In genomic region chr4:123587983-123588494, GRCh38 we compare ENCODE assay signal across 7 cellular contexts.
DNase-seq lines count a peak whose midpoint lies in the region; ATAC-seq and FAIRE-seq lines count a peak whose summit lies in the region.

No MANE protein-coding gene starts in this region.

- no peak overlapping the region for H3K23ac ChIP-seq in mesenchymal stem cell (ENCODE audit: low read length in 2 of 2)

- H3K9ac ChIP-seq in mesenchymal stem cell (ENCODE audit: low read length) = no peak overlapping the region

- no peak overlapping the region for H3K4ac ChIP-seq in mesenchymal stem cell (ENCODE audit: low read depth in 1 of 2, low read length in 2 of 2)

- no peak overlapping the region for H2AFZ ChIP-seq in mesenchymal stem cell (ENCODE audit: low read depth, low read length)

- H3K4me3 ChIP-seq in mesenchymal stem cell (ENCODE audit: insufficient read depth in 1 of 2, low read depth in 1 of 2, low read length in 2 of 2) = no peak overlapping the region

- H2BK15ac ChIP-seq in mesenchymal stem cell (ENCODE audit: low read depth, poor library complexity, severe bottlenecking) = no peak overlapping the region

- no peaks in the 10 kb centered on the region for H3K36me3 ChIP-seq in mesenchymal stem cell (ENCODE audit: control insufficient read depth in 1 of 2, insufficient read depth in 2 of 2, low read depth in 1 of 2, low read length in 2 of 2)

- peaks cover 6% of the 10 kb centered on the region for H3K4me1 ChIP-seq in mesenchymal stem cell (ENCODE audit: control insufficient read depth, insufficient read depth, low read depth, low read length)

- H4K91ac ChIP-seq in mesenchymal stem cell (ENCODE audit: low read length) = no peak overlapping the region

- H3K79me1 ChIP-seq in mesenchymal stem cell (replicated peaks; ENCODE audit: low read length, poor library complexity, severe bottlenecking) = no peaks in the 10 kb centered on the region

- no peak overlapping the region for H2BK120ac ChIP-seq in mesenchymal stem cell (ENCODE audit: low read depth, low read length)

- H4K8ac ChIP-seq in mesenchymal stem cell (ENCODE audit: low read length) = no peak overlapping the region

- H3K27ac ChIP-seq in mesenchymal stem cell (ENCODE audit: low read length, poor library complexity, severe bottlenecking) = peak overlapping the region; percentile 95

- peak overlapping the region; percentile 38 to 78 for H3K18ac ChIP-seq in mesenchymal stem cell (ENCODE audit: low read depth in 1 of 2, low read length in 2 of 2)

- H3K14ac ChIP-seq in mesenchymal stem cell (ENCODE audit: low read length in 2 of 2) = no peak overlapping the region

- no peak overlapping the region for H2BK5ac ChIP-seq in mesenchymal stem cell (ENCODE audit: low read depth, low read length, poor library complexity, severe bottlenecking)

- no peaks in the 10 kb centered on the region for H3K9me3 ChIP-seq in mesenchymal stem cell (ENCODE audit: control insufficient read depth, low read length)

- DNase-seq in LHCN-M2 (ENCODE audit: low read depth) (peak; percentile 96), astrocyte of the hippocampus (ENCODE audit: low read depth, low spot score) (peak; percentile 48), mesenchymal stem cell (peak; percentile 99), HK-2 (ENCODE audit: unreplicated experiment) (no peak), GM19239 (ENCODE audit: insufficient read length, low spot score) (no peak)

- no peak overlapping the region for H3K4me2 ChIP-seq in mesenchymal stem cell (ENCODE audit: low read length, poor library complexity, severe bottlenecking)

- no peak for FAIRE-seq in GM19239 (lab: Jason Lieb, UNC)

- ATAC-seq in GM19467 (IDR thresholded peaks at IDR 0.05; ENCODE audit: unreplicated experiment) (peak; percentile 7), HG02938 (IDR thresholded peaks at IDR 0.05; ENCODE audit: unreplicated experiment) (no peak)

- peak overlapping the region in 1 of 2 experiments; percentile 31 for H2BK12ac ChIP-seq in mesenchymal stem cell (ENCODE audit: low read length in 2 of 2)

- WGBS in mesenchymal stem cell = 3% methylated on average over 8 of the region's 8 CpGs

- H3K27me3 ChIP-seq in mesenchymal stem cell (ENCODE audit: control insufficient read depth in 1 of 2, insufficient read depth in 1 of 2, low read length in 2 of 2) = no peaks in the 10 kb centered on the region

- H2AK5ac ChIP-seq in mesenchymal stem cell (ENCODE audit: low read length, severe bottlenecking) = no peak overlapping the region

Comparison
In these comparisons a context has a peak if more than half of its experiments do, and no peak if none do; other contexts are left out.
1. DNase-seq: peak in LHCN-M2 (single experiment), astrocyte of the hippocampus (single experiment) and mesenchymal stem cell (single experiment); none in HK-2 (single experiment) and GM19239 (single experiment).